ENCODE assay signal across 1 cellular context in genomic region chr9:6068983-6069382, GRCh38.
A peak's percentile ranks its signal among the peaks of the same experiment; 100 is the strongest.
TF ChIP-seq lines count a peak whose summit lies in the region.

No MANE protein-coding gene starts in this region.

TF ChIP-seq in GM12878, 131 proteins besides CTCF, POLR2A, EP300 and RAD21 (continued from another document):
- TF ChIP-seq USF2 (IDR thresholded peaks at IDR 0.05; ENCODE audit: borderline replicate concordance, low read depth, low read length) (peak; percentile 2; the same call in 1 of the 2 replicates), ZNF384 (IDR thresholded peaks at IDR 0.05; ENCODE audit: borderline replicate concordance, low read depth, low read length) (peak; percentile 58; the same call in 1 of the 2 replicates), IRF4 (IDR thresholded peaks at IDR 0.05; ENCODE audit: low read depth, low read length) (no peak), NBN (IDR thresholded peaks at IDR 0.05) (peak; percentile 71; the same call in 1 of the 2 replicates), ATF2 (IDR thresholded peaks at IDR 0.05; ENCODE audit: low read length) (peak; percentile 59; the same call in 1 of the 2 replicates), CBFB (IDR thresholded peaks at IDR 0.05; ENCODE audit: low read depth) (no peak), BMI1 (IDR thresholded peaks at IDR 0.05; ENCODE audit: borderline replicate concordance) (0 out of 2 replicates have a peak, but pooled peaks have one; percentile 33), ZBTB40 (IDR thresholded peaks at IDR 0.05; ENCODE audit: borderline replicate concordance) (0 out of 2 replicates have a peak, but pooled peaks have one; percentile 29), FOXK2 (IDR thresholded peaks at IDR 0.05) (peak; percentile 55; the same call in 1 of the 2 replicates), ATF3 (IDR thresholded peaks at IDR 0.05; ENCODE audit: borderline replicate concordance, extremely low read depth, low read depth, low read length) (no peak), NR2C2 (IDR thresholded peaks at IDR 0.05; ENCODE audit: borderline replicate concordance, control insufficient read depth, insufficient read length, low read depth) (no peak), MLLT1 (IDR thresholded peaks at IDR 0.05) (peak; percentile 82), BACH1 (IDR thresholded peaks at IDR 0.05; ENCODE audit: borderline replicate concordance) (no peak; the same call in 1 of the 2 replicates), ATF7 (IDR thresholded peaks at IDR 0.05; ENCODE audit: low read depth) (peak; percentile 88), PKNOX1 (IDR thresholded peaks at IDR 0.05) (peak; percentile 89), IKZF2 (IDR thresholded peaks at IDR 0.05) (peak; percentile 35 to 53; a peak in 2 of 4 replicates), CBX5 (IDR thresholded peaks at IDR 0.05; ENCODE audit: low read depth) (0 out of 2 replicates have a peak, but pooled peaks have one; percentile 23), JUNB (IDR thresholded peaks at IDR 0.05) (0 out of 2 replicates have a peak, but pooled peaks have one; percentile 16), KDM1A (IDR thresholded peaks at IDR 0.05; ENCODE audit: borderline replicate concordance) (no peak), RAD51 (IDR thresholded peaks at IDR 0.05) (peak; percentile 73; the same call in 1 of the 2 replicates), ZNF592 (IDR thresholded peaks at IDR 0.05) (0 out of 2 replicates have a peak, but pooled peaks have one; percentile 15)
